6 cellular contexts compared by ENCODE assay signal in the genomic region with DNA sequence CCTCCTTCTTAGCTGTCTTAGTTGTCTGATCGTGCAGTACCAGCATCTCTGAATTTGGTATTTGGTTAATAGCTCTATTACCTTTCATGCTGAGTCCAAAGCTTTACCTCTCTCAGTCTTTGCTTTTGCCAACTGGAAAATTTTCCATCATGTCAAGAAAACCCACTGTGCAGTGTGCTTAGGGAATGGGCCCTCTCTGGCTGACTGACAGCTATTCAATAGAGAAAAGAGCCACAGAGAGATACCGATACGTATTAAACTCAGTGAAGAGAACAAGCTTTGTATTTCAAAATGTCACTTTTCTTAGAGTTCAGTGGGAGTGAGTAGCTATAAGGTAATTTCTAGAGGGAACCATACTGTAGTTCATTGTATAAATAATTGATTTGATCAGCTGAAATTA.
"Had no signal": no experiment of that assay in that cellular context is flagged by ENCODE, and none has a peak within 500 bp of the region (broad histone marks: within the 10 kb centered on the region; RNA-seq: fewer than 3 reads in every experiment).

No MANE protein-coding gene starts in this region.

- H3K4me3 Mint-ChIP-seq: GM23338, H9, IgD-negative memory B cell had no signal

- H3K4me2 ChIP-seq: GM23338 had no signal

- H3K9me3 Mint-ChIP-seq: GM23338, H9 had no signal

- ATAC-seq: GM23338, HepG2 had no signal

- H3K27ac ChIP-seq: HL-60 had no signal

- H3K36me3 Mint-ChIP-seq: IgD-negative memory B cell had no signal

- H3K27ac Mint-ChIP-seq: GM23338, H9, IgD-negative memory B cell had no signal

- H3K27me3 Mint-ChIP-seq: IgD-negative memory B cell had no signal

- DNase-seq: H9, HCEC 1CT had no signal

- H3K4me3 ChIP-seq: GM23338 had no signal

- H2AFZ ChIP-seq: GM23338 had no signal

- H3K4me1 Mint-ChIP-seq: IgD-negative memory B cell had no signal
